1 cellular context compared by ENCODE assay signal in the genomic region with DNA sequence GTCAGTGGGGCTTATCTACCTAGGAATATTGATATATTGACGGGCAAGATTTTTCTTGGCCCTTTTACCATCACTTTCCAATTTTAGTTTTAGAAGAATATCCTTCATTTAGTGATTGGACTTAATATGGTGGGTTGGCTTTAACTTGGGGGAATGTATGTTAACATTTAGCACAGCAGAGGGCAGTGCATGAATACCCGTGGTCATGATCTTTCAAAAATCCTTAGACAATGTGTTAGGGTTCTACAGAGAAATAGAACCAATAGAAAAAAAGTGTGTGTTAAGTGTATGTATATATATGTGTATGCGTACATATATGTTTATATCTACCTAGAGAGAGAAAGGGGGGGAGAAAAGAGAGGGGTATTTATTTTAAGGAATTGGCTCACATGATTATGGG.
TF ChIP-seq lines count a peak whose summit lies in the region.

No MANE protein-coding gene starts in this region.

TF ChIP-seq in GM12878, 131 proteins besides CTCF, POLR2A, EP300 and RAD21 (continued from another document):
- TF ChIP-seq, protein P1, sequence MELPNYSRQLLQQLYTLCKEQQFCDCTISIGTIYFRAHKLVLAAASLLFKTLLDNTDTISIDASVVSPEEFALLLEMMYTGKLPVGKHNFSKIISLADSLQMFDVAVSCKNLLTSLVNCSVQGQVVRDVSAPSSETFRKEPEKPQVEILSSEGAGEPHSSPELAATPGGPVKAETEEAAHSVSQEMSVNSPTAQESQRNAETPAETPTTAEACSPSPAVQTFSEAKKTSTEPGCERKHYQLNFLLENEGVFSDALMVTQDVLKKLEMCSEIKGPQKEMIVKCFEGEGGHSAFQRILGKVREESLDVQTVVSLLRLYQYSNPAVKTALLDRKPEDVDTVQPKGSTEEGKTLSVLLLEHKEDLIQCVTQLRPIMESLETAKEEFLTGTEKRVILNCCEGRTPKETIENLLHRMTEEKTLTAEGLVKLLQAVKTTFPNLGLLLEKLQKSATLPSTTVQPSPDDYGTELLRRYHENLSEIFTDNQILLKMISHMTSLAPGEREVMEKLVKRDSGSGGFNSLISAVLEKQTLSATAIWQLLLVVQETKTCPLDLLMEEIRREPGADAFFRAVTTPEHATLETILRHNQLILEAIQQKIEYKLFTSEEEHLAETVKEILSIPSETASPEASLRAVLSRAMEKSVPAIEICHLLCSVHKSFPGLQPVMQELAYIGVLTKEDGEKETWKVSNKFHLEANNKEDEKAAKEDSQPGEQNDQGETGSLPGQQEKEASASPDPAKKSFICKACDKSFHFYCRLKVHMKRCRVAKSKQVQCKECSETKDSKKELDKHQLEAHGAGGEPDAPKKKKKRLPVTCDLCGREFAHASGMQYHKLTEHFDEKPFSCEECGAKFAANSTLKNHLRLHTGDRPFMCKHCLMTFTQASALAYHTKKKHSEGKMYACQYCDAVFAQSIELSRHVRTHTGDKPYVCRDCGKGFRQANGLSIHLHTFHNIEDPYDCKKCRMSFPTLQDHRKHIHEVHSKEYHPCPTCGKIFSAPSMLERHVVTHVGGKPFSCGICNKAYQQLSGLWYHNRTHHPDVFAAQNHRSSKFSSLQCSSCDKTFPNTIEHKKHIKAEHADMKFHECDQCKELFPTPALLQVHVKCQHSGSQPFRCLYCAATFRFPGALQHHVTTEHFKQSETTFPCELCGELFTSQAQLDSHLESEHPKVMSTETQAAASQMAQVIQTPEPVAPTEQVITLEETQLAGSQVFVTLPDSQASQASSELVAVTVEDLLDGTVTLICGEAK (IDR thresholded peaks at IDR 0.05; ENCODE audit: borderline replicate concordance), result no peak
- no peak for TF ChIP-seq CEBPB (IDR thresholded peaks at IDR 0.05; ENCODE audit: borderline replicate concordance in 1 of 2, low read depth in 2 of 2, low read length in 2 of 2)
